In the genomic region with DNA sequence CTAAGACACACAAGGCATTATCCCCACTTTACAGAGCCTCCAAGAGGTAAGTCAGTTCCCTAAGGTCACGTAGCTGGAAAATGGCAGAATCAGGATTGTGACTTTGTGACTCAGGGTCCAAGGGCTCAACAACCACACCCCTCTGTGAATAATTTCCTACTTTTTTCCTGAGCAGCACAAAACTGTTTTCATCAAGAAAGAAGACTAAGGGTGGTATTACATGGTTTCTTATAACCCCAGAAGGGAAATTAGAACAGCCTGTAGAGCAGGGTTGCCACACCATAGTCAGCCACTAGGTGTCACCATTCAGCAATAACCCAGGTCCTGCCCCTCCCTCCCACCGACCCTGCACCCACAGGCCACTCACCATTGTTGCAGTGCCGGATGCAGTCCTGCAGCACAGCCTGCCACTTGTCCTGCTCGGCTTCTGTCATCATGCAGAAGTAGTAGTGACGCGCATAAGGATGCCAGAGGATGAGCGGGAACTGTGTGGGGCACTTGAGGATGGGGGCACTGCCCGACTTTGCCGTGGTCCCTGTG, we compare ENCODE assay signal across 9 cellular contexts.
DNase-seq lines count a peak whose midpoint lies in the region; TF ChIP-seq lines count a peak whose summit lies in the region.
"Had no signal": no experiment of that assay in that cellular context is flagged by ENCODE, and none has a peak within 500 bp of the region (broad histone marks: within the 10 kb centered on the region; RNA-seq: fewer than 3 reads in every experiment).

No MANE protein-coding gene starts in this region.

- no peak for TF ChIP-seq EP300 in Ishikawa (IDR thresholded peaks at IDR 0.05; ENCODE audit: borderline replicate concordance)

- H2BK120ac ChIP-seq in mesenchymal stem cell (ENCODE audit: low read depth, low read length) = no peak overlapping the region

- H3K27me3 ChIP-seq in mesenchymal stem cell (ENCODE audit: control insufficient read depth in 1 of 2, insufficient read depth in 1 of 2, low read length in 2 of 2) = no peaks in the 10 kb centered on the region

- peak overlapping the region; percentile 67 for H4K91ac ChIP-seq in mesenchymal stem cell (ENCODE audit: low read length)

- no peaks in the 10 kb centered on the region for H3K9me3 ChIP-seq in mesenchymal stem cell (ENCODE audit: control insufficient read depth, low read length)

- peaks cover 2% of the 10 kb centered on the region for H3K4me1 Mint-ChIP-seq in activated naive CD8-positive, alpha-beta T cell treated with anti-CD3 and anti-CD28 coated beads for 36 hours

- H3K9ac ChIP-seq in mesenchymal stem cell (ENCODE audit: low read length) = peak overlapping the region; percentile 44

- H3K27ac ChIP-seq in mesenchymal stem cell (ENCODE audit: low read length, poor library complexity, severe bottlenecking) = peak overlapping the region; percentile 88

- H4K8ac ChIP-seq in mesenchymal stem cell (ENCODE audit: low read length) = peak overlapping the region; percentile 74

- no peak overlapping the region for H3K23ac ChIP-seq in mesenchymal stem cell (ENCODE audit: low read length in 2 of 2)

- no peak overlapping the region for H2BK5ac ChIP-seq in mesenchymal stem cell (ENCODE audit: low read depth, low read length, poor library complexity, severe bottlenecking)

- peak overlapping the region; percentile 81 to 85 for H2BK12ac ChIP-seq in mesenchymal stem cell (ENCODE audit: low read length in 2 of 2)

- H3K14ac ChIP-seq in mesenchymal stem cell (ENCODE audit: low read length in 2 of 2) = peak overlapping the region in 1 of 2 experiments; percentile 2

- H2AK5ac ChIP-seq in mesenchymal stem cell (ENCODE audit: low read length, severe bottlenecking) = peak overlapping the region; percentile 96

- H3K4me3 ChIP-seq in mesenchymal stem cell (ENCODE audit: insufficient read depth in 1 of 2, low read depth in 1 of 2, low read length in 2 of 2) = no peak overlapping the region

- H3K9me3 Mint-ChIP-seq in activated naive CD8-positive, alpha-beta T cell treated with anti-CD3 and anti-CD28 coated beads for 36 hours = peaks cover 21% of the 10 kb centered on the region

- H3K36me3 ChIP-seq in mesenchymal stem cell (ENCODE audit: control insufficient read depth in 1 of 2, insufficient read depth in 2 of 2, low read depth in 1 of 2, low read length in 2 of 2) = peaks cover 70 to 72% of the 10 kb centered on the region in 2 experiments

- peaks cover 5% of the 10 kb centered on the region for H3K79me1 ChIP-seq in mesenchymal stem cell (replicated peaks; ENCODE audit: low read length, poor library complexity, severe bottlenecking)

- H3K36me3 Mint-ChIP-seq in activated naive CD8-positive, alpha-beta T cell treated with anti-CD3 and anti-CD28 coated beads for 36 hours = peaks cover 43% of the 10 kb centered on the region

- 89% methylated on average over 9 of the region's 9 CpGs for WGBS in mesenchymal stem cell

- H3K4ac ChIP-seq in mesenchymal stem cell (ENCODE audit: low read depth in 1 of 2, low read length in 2 of 2) = peak overlapping the region; percentile 19 to 62

- H2BK15ac ChIP-seq in mesenchymal stem cell (ENCODE audit: low read depth, poor library complexity, severe bottlenecking) = peak overlapping the region; percentile 73

- H3K4me1 ChIP-seq in mesenchymal stem cell (ENCODE audit: control insufficient read depth, insufficient read depth, low read depth, low read length) = peaks cover 62% of the 10 kb centered on the region

- H3K27ac Mint-ChIP-seq in activated naive CD8-positive, alpha-beta T cell treated with anti-CD3 and anti-CD28 coated beads for 36 hours = no peak overlapping the region

- no peaks in the 10 kb centered on the region for H3K27me3 Mint-ChIP-seq in activated naive CD8-positive, alpha-beta T cell treated with anti-CD3 and anti-CD28 coated beads for 36 hours
- H3K27me3 Mint-ChIP-seq: brain had no signal

- no peak overlapping the region for H2AFZ ChIP-seq in mesenchymal stem cell (ENCODE audit: low read depth, low read length)

- H3K4me3 Mint-ChIP-seq in activated naive CD8-positive, alpha-beta T cell treated with anti-CD3 and anti-CD28 coated beads for 36 hours = no peak overlapping the region
- H3K4me3 Mint-ChIP-seq: brain had no signal

- peak overlapping the region; percentile 50 to 79 for H3K18ac ChIP-seq in mesenchymal stem cell (ENCODE audit: low read depth in 1 of 2, low read length in 2 of 2)

- H3K4me2 ChIP-seq in mesenchymal stem cell (ENCODE audit: low read length, poor library complexity, severe bottlenecking) = no peak overlapping the region

- peak; percentile 35; the same call in 1 of the 2 replicates for TF ChIP-seq RAD21 in Ishikawa (IDR thresholded peaks at IDR 0.05; ENCODE audit: low read depth)

- peak; percentile 53 for DNase-seq in CD1c-positive myeloid dendritic cell (ENCODE audit: extremely low spot score)
- DNase-seq in activated naive CD8-positive, alpha-beta T cell treated with anti-CD3 and anti-CD28 coated beads for 36 hours = peak; percentile 23
- peak; percentile 52 for DNase-seq in mesenchymal stem cell
- no peak for DNase-seq in T1000 (lab: John Stamatoyannopoulos, UW)
- no peak for DNase-seq in GM19240 (ENCODE audit: insufficient read length, low spot score)
- no peak for DNase-seq in T-helper 9 cell
- DNase-seq in NCI-H1105 treated with DMSO at 0.1 percent for 48 hours (lab: John Stamatoyannopoulos, UW) = no peak

TF ChIP-seq in Ishikawa, 13 proteins besides CTCF, POLR2A, EP300 and RAD21:
- TF ChIP-seq, protein P1, sequence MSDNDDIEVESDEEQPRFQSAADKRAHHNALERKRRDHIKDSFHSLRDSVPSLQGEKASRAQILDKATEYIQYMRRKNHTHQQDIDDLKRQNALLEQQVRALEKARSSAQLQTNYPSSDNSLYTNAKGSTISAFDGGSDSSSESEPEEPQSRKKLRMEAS (IDR thresholded peaks at IDR 0.05) = no peak
- TF ChIP-seq, protein P2, sequence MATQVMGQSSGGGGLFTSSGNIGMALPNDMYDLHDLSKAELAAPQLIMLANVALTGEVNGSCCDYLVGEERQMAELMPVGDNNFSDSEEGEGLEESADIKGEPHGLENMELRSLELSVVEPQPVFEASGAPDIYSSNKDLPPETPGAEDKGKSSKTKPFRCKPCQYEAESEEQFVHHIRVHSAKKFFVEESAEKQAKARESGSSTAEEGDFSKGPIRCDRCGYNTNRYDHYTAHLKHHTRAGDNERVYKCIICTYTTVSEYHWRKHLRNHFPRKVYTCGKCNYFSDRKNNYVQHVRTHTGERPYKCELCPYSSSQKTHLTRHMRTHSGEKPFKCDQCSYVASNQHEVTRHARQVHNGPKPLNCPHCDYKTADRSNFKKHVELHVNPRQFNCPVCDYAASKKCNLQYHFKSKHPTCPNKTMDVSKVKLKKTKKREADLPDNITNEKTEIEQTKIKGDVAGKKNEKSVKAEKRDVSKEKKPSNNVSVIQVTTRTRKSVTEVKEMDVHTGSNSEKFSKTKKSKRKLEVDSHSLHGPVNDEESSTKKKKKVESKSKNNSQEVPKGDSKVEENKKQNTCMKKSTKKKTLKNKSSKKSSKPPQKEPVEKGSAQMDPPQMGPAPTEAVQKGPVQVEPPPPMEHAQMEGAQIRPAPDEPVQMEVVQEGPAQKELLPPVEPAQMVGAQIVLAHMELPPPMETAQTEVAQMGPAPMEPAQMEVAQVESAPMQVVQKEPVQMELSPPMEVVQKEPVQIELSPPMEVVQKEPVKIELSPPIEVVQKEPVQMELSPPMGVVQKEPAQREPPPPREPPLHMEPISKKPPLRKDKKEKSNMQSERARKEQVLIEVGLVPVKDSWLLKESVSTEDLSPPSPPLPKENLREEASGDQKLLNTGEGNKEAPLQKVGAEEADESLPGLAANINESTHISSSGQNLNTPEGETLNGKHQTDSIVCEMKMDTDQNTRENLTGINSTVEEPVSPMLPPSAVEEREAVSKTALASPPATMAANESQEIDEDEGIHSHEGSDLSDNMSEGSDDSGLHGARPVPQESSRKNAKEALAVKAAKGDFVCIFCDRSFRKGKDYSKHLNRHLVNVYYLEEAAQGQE (IDR thresholded peaks at IDR 0.05; ENCODE audit: low read depth) = no peak
- TF ChIP-seq CREB1 (IDR thresholded peaks at IDR 0.05; ENCODE audit: low read depth) (no peak), TAF1 (IDR thresholded peaks at IDR 0.05; ENCODE audit: low read depth) (no peak), FOXM1 (IDR thresholded peaks at IDR 0.05; ENCODE audit: borderline replicate concordance, low read depth) (no peak), EGR1 (IDR thresholded peaks at IDR 0.05) (no peak), YY1 (IDR thresholded peaks at IDR 0.05; ENCODE audit: low read depth) (no peak), ZBTB7A (IDR thresholded peaks at IDR 0.05; ENCODE audit: low read depth) (no peak), TEAD4 (IDR thresholded peaks at IDR 0.05) (no peak), CEBPB (IDR thresholded peaks at IDR 0.05) (no peak), TCF12 (IDR thresholded peaks at IDR 0.05; ENCODE audit: low read depth) (no peak), NFIC (IDR thresholded peaks at IDR 0.05) (no peak)
- TF ChIP-seq, protein P3, sequence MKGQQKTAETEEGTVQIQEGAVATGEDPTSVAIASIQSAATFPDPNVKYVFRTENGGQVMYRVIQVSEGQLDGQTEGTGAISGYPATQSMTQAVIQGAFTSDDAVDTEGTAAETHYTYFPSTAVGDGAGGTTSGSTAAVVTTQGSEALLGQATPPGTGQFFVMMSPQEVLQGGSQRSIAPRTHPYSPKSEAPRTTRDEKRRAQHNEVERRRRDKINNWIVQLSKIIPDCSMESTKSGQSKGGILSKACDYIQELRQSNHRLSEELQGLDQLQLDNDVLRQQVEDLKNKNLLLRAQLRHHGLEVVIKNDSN (IDR thresholded peaks at IDR 0.05) = no peak

Comparison
In these comparisons a context has a peak if more than half of its experiments do, and no peak if none do; other contexts are left out.
1. DNase-seq: peak in CD1c-positive myeloid dendritic cell (single experiment), activated naive CD8-positive, alpha-beta T cell treated with anti-CD3 and anti-CD28 coated beads for 36 hours (single experiment) and mesenchymal stem cell (single experiment); none in T1000 (single experiment), GM19240 (single experiment), T-helper 9 cell (single experiment) and NCI-H1105 treated with DMSO at 0.1 percent for 48 hours (single experiment).